In the genomic region with DNA sequence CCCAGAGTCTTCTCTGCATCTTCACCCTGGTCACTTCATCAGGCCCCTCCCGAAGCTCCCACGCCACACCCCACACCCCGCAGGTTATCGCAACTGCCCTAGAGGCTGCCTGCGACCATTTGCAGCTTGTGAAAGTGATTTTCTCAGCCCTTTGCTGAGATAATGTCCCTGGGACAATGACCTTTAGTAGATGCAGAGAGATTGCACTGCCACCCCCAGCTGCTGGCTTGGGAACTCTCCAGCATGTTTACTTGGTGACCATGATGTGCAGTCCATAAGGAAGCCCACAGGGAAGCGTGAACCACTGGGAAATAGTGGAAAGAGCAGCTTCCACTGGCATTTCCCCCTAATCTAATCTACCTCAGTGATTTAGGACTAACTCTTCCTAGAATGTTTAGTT, we compare ENCODE assay signal across 1 cellular context.
TF ChIP-seq lines count a peak whose summit lies in the region.

No MANE protein-coding gene starts in this region.

TF ChIP-seq in GM23338, 12 proteins besides CTCF, POLR2A, EP300 and RAD21 (continued from another document):
- TF ChIP-seq, protein P1, sequence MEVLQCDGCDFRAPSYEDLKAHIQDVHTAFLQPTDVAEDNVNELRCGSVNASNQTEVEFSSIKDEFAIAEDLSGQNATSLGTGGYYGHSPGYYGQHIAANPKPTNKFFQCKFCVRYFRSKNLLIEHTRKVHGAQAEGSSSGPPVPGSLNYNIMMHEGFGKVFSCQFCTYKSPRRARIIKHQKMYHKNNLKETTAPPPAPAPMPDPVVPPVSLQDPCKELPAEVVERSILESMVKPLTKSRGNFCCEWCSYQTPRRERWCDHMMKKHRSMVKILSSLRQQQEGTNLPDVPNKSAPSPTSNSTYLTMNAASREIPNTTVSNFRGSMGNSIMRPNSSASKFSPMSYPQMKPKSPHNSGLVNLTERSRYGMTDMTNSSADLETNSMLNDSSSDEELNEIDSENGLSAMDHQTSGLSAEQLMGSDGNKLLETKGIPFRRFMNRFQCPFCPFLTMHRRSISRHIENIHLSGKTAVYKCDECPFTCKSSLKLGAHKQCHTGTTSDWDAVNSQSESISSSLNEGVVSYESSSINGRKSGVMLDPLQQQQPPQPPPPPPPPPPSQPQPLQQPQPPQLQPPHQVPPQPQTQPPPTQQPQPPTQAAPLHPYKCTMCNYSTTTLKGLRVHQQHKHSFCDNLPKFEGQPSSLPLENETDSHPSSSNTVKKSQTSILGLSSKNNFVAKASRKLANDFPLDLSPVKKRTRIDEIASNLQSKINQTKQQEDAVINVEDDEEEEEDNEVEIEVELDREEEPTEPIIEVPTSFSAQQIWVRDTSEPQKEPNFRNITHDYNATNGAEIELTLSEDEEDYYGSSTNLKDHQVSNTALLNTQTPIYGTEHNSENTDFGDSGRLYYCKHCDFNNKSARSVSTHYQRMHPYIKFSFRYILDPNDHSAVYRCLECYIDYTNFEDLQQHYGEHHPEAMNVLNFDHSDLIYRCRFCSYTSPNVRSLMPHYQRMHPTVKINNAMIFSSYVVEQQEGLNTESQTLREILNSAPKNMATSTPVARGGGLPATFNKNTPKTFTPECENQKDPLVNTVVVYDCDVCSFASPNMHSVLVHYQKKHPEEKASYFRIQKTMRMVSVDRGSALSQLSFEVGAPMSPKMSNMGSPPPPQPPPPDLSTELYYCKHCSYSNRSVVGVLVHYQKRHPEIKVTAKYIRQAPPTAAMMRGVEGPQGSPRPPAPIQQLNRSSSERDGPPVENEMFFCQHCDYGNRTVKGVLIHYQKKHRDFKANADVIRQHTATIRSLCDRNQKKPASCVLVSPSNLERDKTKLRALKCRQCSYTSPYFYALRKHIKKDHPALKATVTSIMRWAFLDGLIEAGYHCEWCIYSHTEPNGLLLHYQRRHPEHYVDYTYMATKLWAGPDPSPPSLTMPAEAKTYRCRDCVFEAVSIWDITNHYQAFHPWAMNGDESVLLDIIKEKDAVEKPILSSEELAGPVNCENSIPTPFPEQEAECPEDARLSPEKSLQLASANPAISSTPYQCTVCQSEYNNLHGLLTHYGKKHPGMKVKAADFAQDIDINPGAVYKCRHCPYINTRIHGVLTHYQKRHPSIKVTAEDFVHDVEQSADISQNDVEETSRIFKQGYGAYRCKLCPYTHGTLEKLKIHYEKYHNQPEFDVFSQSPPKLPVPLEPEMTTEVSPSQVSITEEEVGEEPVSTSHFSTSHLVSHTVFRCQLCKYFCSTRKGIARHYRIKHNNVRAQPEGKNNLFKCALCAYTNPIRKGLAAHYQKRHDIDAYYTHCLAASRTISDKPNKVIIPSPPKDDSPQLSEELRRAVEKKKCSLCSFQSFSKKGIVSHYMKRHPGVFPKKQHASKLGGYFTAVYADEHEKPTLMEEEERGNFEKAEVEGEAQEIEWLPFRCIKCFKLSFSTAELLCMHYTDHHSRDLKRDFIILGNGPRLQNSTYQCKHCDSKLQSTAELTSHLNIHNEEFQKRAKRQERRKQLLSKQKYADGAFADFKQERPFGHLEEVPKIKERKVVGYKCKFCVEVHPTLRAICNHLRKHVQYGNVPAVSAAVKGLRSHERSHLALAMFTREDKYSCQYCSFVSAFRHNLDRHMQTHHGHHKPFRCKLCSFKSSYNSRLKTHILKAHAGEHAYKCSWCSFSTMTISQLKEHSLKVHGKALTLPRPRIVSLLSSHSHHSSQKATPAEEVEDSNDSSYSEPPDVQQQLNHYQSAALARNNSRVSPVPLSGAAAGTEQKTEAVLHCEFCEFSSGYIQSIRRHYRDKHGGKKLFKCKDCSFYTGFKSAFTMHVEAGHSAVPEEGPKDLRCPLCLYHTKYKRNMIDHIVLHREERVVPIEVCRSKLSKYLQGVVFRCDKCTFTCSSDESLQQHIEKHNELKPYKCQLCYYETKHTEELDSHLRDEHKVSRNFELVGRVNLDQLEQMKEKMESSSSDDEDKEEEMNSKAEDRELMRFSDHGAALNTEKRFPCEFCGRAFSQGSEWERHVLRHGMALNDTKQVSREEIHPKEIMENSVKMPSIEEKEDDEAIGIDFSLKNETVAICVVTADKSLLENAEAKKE (CRISPR knock-in tag; IDR thresholded peaks at IDR 0.05) = no peak
- TF ChIP-seq, protein P2, sequence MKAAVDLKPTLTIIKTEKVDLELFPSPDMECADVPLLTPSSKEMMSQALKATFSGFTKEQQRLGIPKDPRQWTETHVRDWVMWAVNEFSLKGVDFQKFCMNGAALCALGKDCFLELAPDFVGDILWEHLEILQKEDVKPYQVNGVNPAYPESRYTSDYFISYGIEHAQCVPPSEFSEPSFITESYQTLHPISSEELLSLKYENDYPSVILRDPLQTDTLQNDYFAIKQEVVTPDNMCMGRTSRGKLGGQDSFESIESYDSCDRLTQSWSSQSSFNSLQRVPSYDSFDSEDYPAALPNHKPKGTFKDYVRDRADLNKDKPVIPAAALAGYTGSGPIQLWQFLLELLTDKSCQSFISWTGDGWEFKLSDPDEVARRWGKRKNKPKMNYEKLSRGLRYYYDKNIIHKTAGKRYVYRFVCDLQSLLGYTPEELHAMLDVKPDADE (IDR thresholded peaks at IDR 0.05) = no peak
- TF ChIP-seq POLR2AphosphoS5 (IDR thresholded peaks at IDR 0.05; ENCODE audit: low read depth) (no peak), NANOG (IDR thresholded peaks at IDR 0.05; ENCODE audit: borderline replicate concordance) (no peak), JUNB (IDR thresholded peaks at IDR 0.05; ENCODE audit: unreplicated experiment) (no peak), CREB1 (CRISPR knock-in tag; IDR thresholded peaks at IDR 0.05; ENCODE audit: low read depth) (no peak), EZH2 (IDR thresholded peaks at IDR 0.05; ENCODE audit: low read depth, unreplicated experiment) (no peak), STAT1 (IDR thresholded peaks at IDR 0.05; ENCODE audit: unreplicated experiment) (no peak)
- TF ChIP-seq, protein P3, sequence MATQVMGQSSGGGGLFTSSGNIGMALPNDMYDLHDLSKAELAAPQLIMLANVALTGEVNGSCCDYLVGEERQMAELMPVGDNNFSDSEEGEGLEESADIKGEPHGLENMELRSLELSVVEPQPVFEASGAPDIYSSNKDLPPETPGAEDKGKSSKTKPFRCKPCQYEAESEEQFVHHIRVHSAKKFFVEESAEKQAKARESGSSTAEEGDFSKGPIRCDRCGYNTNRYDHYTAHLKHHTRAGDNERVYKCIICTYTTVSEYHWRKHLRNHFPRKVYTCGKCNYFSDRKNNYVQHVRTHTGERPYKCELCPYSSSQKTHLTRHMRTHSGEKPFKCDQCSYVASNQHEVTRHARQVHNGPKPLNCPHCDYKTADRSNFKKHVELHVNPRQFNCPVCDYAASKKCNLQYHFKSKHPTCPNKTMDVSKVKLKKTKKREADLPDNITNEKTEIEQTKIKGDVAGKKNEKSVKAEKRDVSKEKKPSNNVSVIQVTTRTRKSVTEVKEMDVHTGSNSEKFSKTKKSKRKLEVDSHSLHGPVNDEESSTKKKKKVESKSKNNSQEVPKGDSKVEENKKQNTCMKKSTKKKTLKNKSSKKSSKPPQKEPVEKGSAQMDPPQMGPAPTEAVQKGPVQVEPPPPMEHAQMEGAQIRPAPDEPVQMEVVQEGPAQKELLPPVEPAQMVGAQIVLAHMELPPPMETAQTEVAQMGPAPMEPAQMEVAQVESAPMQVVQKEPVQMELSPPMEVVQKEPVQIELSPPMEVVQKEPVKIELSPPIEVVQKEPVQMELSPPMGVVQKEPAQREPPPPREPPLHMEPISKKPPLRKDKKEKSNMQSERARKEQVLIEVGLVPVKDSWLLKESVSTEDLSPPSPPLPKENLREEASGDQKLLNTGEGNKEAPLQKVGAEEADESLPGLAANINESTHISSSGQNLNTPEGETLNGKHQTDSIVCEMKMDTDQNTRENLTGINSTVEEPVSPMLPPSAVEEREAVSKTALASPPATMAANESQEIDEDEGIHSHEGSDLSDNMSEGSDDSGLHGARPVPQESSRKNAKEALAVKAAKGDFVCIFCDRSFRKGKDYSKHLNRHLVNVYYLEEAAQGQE (IDR thresholded peaks at IDR 0.05; ENCODE audit: unreplicated experiment) = no peak
TF ChIP-seq in GM23338: peak in this region for 0.
